21 cellular contexts compared by ENCODE assay signal in genomic region chr12:109524466-109525278, GRCh38. TPM values are rescaled to one million over a fixed set of nuclear protein-coding genes. Genes with fewer than 3 reads are reported as not detected.
DNase-seq lines count a peak whose midpoint lies in the region; ATAC-seq and TF ChIP-seq lines count a peak whose summit lies in the region.
"Had no signal": no experiment of that assay in that cellular context is flagged by ENCODE, and none has a peak within 500 bp of the region (broad histone marks: within the 10 kb centered on the region; RNA-seq: fewer than 3 reads in every experiment).

No MANE protein-coding gene starts in this region.

- H3K27me3 ChIP-seq in heart left ventricle (no peaks in the 10 kb centered on the region), suprapubic skin (no peaks in the 10 kb centered on the region)
- H3K27me3 ChIP-seq: MG63, Peyer's patch had no signal

- no peak overlapping the region for H3K4me3 ChIP-seq in heart left ventricle
- no peak overlapping the region for H3K4me3 ChIP-seq in suprapubic skin
- H3K4me3 ChIP-seq: GM12878, MG63, Peyer's patch, SK-N-MC had no signal

- DNase-seq in cardiac septum (ENCODE audit: low spot score) (peak; percentile 66), heart left ventricle (no peak), WTC11 (ENCODE audit: low spot score) (no peak), nephron progenitor cell (no peak), suprapubic skin (ENCODE audit: low spot score in 2 of 2) (no peak)
- no peak for DNase-seq in activated T-cell treated with anti-CD3 and anti-CD28 coated beads, Interleukin-2, amount 50 U/mL, for 72 hours
- DNase-seq in stimulated activated naive CD4-positive, alpha-beta T cell treated with Interleukin-2 at 50 U/mL for 16 hours (lab: John Stamatoyannopoulos, UW): no peak
- DNase-seq: CD4-positive, alpha-beta memory T cell; DMS53; EL; Kasumi-1; MG63; NCI-H1048; NCI-H1436; NCI-H1930; NCI-H345; NCI-H526 had no signal

- TF ChIP-seq POLR2A in heart left ventricle (IDR thresholded peaks at IDR 0.05) (no peak), suprapubic skin (IDR thresholded peaks at IDR 0.05) (no peak)

- H3K4me3 Mint-ChIP-seq in WTC11 (no peak overlapping the region), nephron progenitor cell (no peak overlapping the region)
- H3K4me3 Mint-ChIP-seq in activated T-cell treated with anti-CD3 and anti-CD28 coated beads, Interleukin-2, amount 50 U/mL, for 72 hours: no peak overlapping the region
- H3K4me3 Mint-ChIP-seq: CD4-positive, alpha-beta memory T cell had no signal

- H3K27ac Mint-ChIP-seq in WTC11 (peak overlapping the region; percentile 36; the same call in 1 of the 2 replicates), nephron progenitor cell (peak overlapping the region; percentile 51)
- H3K27ac Mint-ChIP-seq in activated T-cell treated with anti-CD3 and anti-CD28 coated beads, Interleukin-2, amount 50 U/mL, for 72 hours: no peak overlapping the region

- TF ChIP-seq EP300 in suprapubic skin (IDR thresholded peaks at IDR 0.05): no peak

- no peak for ATAC-seq in heart left ventricle
- ATAC-seq in WTC11: no peak
- no peak for ATAC-seq in activated T-cell treated with anti-CD3 and anti-CD28 coated beads, Interleukin-2, amount 50 U/mL, for 72 hours (replicated peaks in 1 of 2)
- no peak for ATAC-seq in HG02885 (IDR thresholded peaks at IDR 0.05; ENCODE audit: poor library complexity, unreplicated experiment)
- ATAC-seq: GM12878 had no signal

- no peaks in the 10 kb centered on the region for H3K27me3 Mint-ChIP-seq in WTC11 (ENCODE audit: low read depth)
- no peaks in the 10 kb centered on the region for H3K27me3 Mint-ChIP-seq in nephron progenitor cell (ENCODE audit: low read depth, poor library complexity)
- H3K27me3 Mint-ChIP-seq in activated T-cell treated with anti-CD3 and anti-CD28 coated beads, Interleukin-2, amount 50 U/mL, for 72 hours (ENCODE audit: low read depth): no peaks in the 10 kb centered on the region
- H3K27me3 Mint-ChIP-seq: CD4-positive, alpha-beta memory T cell had no signal

- H3K36me3 ChIP-seq in heart left ventricle (peaks cover 4 to 99% (median 89%) of the 10 kb centered on the region in 9 donors), suprapubic skin (peaks cover 94% of the 10 kb centered on the region)

- no peaks in the 10 kb centered on the region for H3K9me3 Mint-ChIP-seq in WTC11
- no peaks in the 10 kb centered on the region for H3K9me3 Mint-ChIP-seq in nephron progenitor cell
- H3K9me3 Mint-ChIP-seq in activated T-cell treated with anti-CD3 and anti-CD28 coated beads, Interleukin-2, amount 50 U/mL, for 72 hours: no peaks in the 10 kb centered on the region
- H3K9me3 Mint-ChIP-seq: CD4-positive, alpha-beta memory T cell had no signal

- H3K36me3 Mint-ChIP-seq in WTC11 (peaks cover 27% of the 10 kb centered on the region), nephron progenitor cell (ENCODE audit: low read depth) (peaks cover 46% of the 10 kb centered on the region)
- peaks cover 0 to 1% of the 10 kb centered on the region in 2 donors for H3K36me3 Mint-ChIP-seq in activated T-cell treated with anti-CD3 and anti-CD28 coated beads, Interleukin-2, amount 50 U/mL, for 72 hours (ENCODE audit: insufficient read depth in 2 of 2)

- H3K4me1 Mint-ChIP-seq in WTC11 (peaks cover 2% of the 10 kb centered on the region), nephron progenitor cell (peaks cover 30% of the 10 kb centered on the region)
- no peaks in the 10 kb centered on the region for H3K4me1 Mint-ChIP-seq in activated T-cell treated with anti-CD3 and anti-CD28 coated beads, Interleukin-2, amount 50 U/mL, for 72 hours (ENCODE audit: low read depth)
- H3K4me1 Mint-ChIP-seq: CD4-positive, alpha-beta memory T cell had no signal

- H3K27ac ChIP-seq in heart left ventricle (peak overlapping the region in 1 of 12 donors; percentile 15), suprapubic skin (no peak overlapping the region)
- H3K27ac ChIP-seq: Peyer's patch, SK-N-MC had no signal

- H3K4me1 ChIP-seq in heart left ventricle (peaks cover 4 to 32% (median 8%) of the 10 kb centered on the region in 12 donors), suprapubic skin (no peaks in the 10 kb centered on the region)
- H3K4me1 ChIP-seq: Peyer's patch had no signal

- H3K9me3 ChIP-seq in heart left ventricle: no peaks in the 10 kb centered on the region
- no peaks in the 10 kb centered on the region for H3K9me3 ChIP-seq in suprapubic skin
- H3K9me3 ChIP-seq: MG63, Peyer's patch had no signal

- 87 to 94% (median 92%) methylated on average over 26 of the region's 26 CpGs for WGBS in heart left ventricle, 4 donors
- WGBS in suprapubic skin: 81% methylated on average over 26 of the region's 26 CpGs

- no peak for TF ChIP-seq CTCF in heart left ventricle (IDR thresholded peaks at IDR 0.05)
- TF ChIP-seq CTCF in WTC11 (IDR thresholded peaks at IDR 0.05): no peak
- no peak for TF ChIP-seq CTCF in nephron progenitor cell (IDR thresholded peaks at IDR 0.05)
- TF ChIP-seq CTCF in suprapubic skin (IDR thresholded peaks at IDR 0.05): no peak

- POLR2A ChIA-PET in WTC11 (lab: Charles Lee): no interaction called here

- intact Hi-C loops in cardiac septum (cut with DNase I): loop anchor here (5.0 kb wide), 2 partner anchors 198 to 353 kb away; no protein-coding TSS in a partner anchor
- intact Hi-C loops in heart left ventricle (cut with DNase I): loop anchor here in 5 of 10 donors (5.0 to 10.0 kb wide), 5 partner anchors 48 to 580 kb away; partner anchors contain the start of genes MMAB (in 1 of the 5) and MVK (in 1 of the 5)

- CTCF ChIA-PET in WTC11 (lab: Charles Lee): interaction anchor here (1.1 to 2.2 kb wide), 2 partner anchors 92 to 97 kb away, joined by 4 to 9 read pairs; no protein-coding TSS in a partner anchor

TF ChIP-seq in WTC11, 78 proteins besides CTCF, POLR2A, EP300 and RAD21:
- TF ChIP-seq ATF1 (CRISPR knock-in tag; IDR thresholded peaks at IDR 0.05): no peak
- TF ChIP-seq ZNF317 (CRISPR knock-in tag; IDR thresholded peaks at IDR 0.05; ENCODE audit: borderline replicate concordance, low read depth): no peak
- TF ChIP-seq CBFB (CRISPR knock-in tag; IDR thresholded peaks at IDR 0.05; ENCODE audit: low read depth): no peak
- TF ChIP-seq, protein P1, sequence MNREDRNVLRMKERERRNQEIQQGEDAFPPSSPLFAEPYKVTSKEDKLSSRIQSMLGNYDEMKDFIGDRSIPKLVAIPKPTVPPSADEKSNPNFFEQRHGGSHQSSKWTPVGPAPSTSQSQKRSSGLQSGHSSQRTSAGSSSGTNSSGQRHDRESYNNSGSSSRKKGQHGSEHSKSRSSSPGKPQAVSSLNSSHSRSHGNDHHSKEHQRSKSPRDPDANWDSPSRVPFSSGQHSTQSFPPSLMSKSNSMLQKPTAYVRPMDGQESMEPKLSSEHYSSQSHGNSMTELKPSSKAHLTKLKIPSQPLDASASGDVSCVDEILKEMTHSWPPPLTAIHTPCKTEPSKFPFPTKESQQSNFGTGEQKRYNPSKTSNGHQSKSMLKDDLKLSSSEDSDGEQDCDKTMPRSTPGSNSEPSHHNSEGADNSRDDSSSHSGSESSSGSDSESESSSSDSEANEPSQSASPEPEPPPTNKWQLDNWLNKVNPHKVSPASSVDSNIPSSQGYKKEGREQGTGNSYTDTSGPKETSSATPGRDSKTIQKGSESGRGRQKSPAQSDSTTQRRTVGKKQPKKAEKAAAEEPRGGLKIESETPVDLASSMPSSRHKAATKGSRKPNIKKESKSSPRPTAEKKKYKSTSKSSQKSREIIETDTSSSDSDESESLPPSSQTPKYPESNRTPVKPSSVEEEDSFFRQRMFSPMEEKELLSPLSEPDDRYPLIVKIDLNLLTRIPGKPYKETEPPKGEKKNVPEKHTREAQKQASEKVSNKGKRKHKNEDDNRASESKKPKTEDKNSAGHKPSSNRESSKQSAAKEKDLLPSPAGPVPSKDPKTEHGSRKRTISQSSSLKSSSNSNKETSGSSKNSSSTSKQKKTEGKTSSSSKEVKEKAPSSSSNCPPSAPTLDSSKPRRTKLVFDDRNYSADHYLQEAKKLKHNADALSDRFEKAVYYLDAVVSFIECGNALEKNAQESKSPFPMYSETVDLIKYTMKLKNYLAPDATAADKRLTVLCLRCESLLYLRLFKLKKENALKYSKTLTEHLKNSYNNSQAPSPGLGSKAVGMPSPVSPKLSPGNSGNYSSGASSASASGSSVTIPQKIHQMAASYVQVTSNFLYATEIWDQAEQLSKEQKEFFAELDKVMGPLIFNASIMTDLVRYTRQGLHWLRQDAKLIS (CRISPR knock-in tag; IDR thresholded peaks at IDR 0.05; ENCODE audit: borderline replicate concordance): no peak
- no peak for TF ChIP-seq ZNF416 (CRISPR knock-in tag; IDR thresholded peaks at IDR 0.05)
- TF ChIP-seq OVOL2 (CRISPR knock-in tag; IDR thresholded peaks at IDR 0.05; ENCODE audit: borderline replicate concordance): no peak

RNA-seq across cellular contexts. Expression of gene UBE3B, which starts 47.2 kb away (rescaled TPM):
- 47.1 TPM for total RNA-seq in cardiac septum
- total RNA-seq in heart left ventricle: 10 to 100 TPM; 45.7 to 82.7 (median 53.8) TPM
- polyA plus RNA-seq in heart left ventricle: 10 to 100 TPM; 19.1 to 24.4 TPM
- 28.9 to 32.2 TPM (median 29.3 TPM) in 3 replicates for total RNA-seq in WTC11 (2021)
- 10 to 100 TPM; 37.4 to 37.6 TPM for total RNA-seq in activated T-cell treated with anti-CD3 and anti-CD28 coated beads, Interleukin-2, amount 50 U/mL, for 72 hours
- total RNA-seq in suprapubic skin: 10 to 100 TPM; 53.2 to 94.1 (median 61.6) TPM

RNA-seq across cellular contexts. Expression of gene KCTD10, which starts 47.6 kb away (rescaled TPM):
- total RNA-seq in cardiac septum: 42.3 TPM
- total RNA-seq in heart left ventricle: 10 to 100 TPM; 20.8 to 52.3 (median 37.1) TPM
- polyA plus RNA-seq in heart left ventricle: 10 to 100 TPM in 1 of 2 donors, 1 to 10 TPM in 1; 9.5 to 47.6 TPM
- total RNA-seq in WTC11 (2021): 35.1 to 44.7 TPM (median 37.6 TPM) in 3 replicates
- total RNA-seq in activated T-cell treated with anti-CD3 and anti-CD28 coated beads, Interleukin-2, amount 50 U/mL, for 72 hours: 10 to 100 TPM; 38.5 to 47.8 TPM
- 10 to 100 TPM; 34.7 to 56.3 (median 41.7) TPM for total RNA-seq in suprapubic skin

RNA-seq across cellular contexts. Expression of gene MMAB, which starts 48.6 kb away (rescaled TPM):
- total RNA-seq in cardiac septum (41.3 TPM), heart left ventricle (10 to 100 TPM; 29.5 to 43.3 (median 34.4) TPM), WTC11 (2021) (22.0 to 28.7 TPM (median 27.4 TPM) in 3 replicates), suprapubic skin (10 to 100 TPM; 17.1 to 37.2 (median 24.5) TPM)
- 10 to 100 TPM; 38.1 to 43.4 TPM for polyA plus RNA-seq in heart left ventricle
- 10 to 100 TPM; 13.9 to 25.5 TPM for total RNA-seq in activated T-cell treated with anti-CD3 and anti-CD28 coated beads, Interleukin-2, amount 50 U/mL, for 72 hours

RNA-seq across cellular contexts. Expression of gene MVK, which starts 48.9 kb away (rescaled TPM):
- total RNA-seq in cardiac septum (12.4 TPM), heart left ventricle (10 to 100 TPM in 5 of 9 donors, 1 to 10 TPM in 4; 7.9 to 14.9 (median 10.1) TPM), WTC11 (2021) (13.2 to 15.3 TPM (median 13.9 TPM) in 3 replicates), suprapubic skin (10 to 100 TPM; 30.1 to 62.1 (median 37.2) TPM)
- 10 to 100 TPM; 13.4 to 13.9 TPM for polyA plus RNA-seq in heart left ventricle
- total RNA-seq in activated T-cell treated with anti-CD3 and anti-CD28 coated beads, Interleukin-2, amount 50 U/mL, for 72 hours: 10 to 100 TPM; 11.5 to 16.0 TPM
